Comparison of ENCODE assay signal across 2 cellular contexts in the genomic region with DNA sequence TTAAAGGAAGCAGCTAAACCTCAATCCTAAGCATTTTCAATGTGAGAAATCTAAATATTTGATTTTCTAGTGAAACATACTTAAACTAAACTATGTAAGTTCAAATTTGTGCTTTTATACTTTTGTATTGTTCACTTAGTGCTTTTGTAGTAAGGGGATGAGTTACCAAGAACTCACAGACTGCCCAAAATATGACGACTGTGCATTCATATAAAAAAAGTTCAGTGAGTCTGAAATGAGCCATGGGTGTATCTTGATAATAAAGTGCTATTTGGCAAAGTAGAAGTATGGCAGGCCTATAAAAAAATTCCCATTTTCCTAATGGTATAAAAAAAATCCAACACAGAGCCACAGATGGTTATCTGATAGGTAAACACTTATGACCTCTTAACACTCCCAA.
TF ChIP-seq lines count a peak whose summit lies in the region.

No MANE protein-coding gene starts in this region.

TF ChIP-seq in HepG2, 621 proteins besides CTCF, POLR2A, EP300 and RAD21 (continued from another document):
- TF ChIP-seq, protein P1, sequence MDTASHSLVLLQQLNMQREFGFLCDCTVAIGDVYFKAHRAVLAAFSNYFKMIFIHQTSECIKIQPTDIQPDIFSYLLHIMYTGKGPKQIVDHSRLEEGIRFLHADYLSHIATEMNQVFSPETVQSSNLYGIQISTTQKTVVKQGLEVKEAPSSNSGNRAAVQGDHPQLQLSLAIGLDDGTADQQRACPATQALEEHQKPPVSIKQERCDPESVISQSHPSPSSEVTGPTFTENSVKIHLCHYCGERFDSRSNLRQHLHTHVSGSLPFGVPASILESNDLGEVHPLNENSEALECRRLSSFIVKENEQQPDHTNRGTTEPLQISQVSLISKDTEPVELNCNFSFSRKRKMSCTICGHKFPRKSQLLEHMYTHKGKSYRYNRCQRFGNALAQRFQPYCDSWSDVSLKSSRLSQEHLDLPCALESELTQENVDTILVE (CRISPR knock-in tag; IDR thresholded peaks at IDR 0.05) = no peak
- TF ChIP-seq, protein P2, sequence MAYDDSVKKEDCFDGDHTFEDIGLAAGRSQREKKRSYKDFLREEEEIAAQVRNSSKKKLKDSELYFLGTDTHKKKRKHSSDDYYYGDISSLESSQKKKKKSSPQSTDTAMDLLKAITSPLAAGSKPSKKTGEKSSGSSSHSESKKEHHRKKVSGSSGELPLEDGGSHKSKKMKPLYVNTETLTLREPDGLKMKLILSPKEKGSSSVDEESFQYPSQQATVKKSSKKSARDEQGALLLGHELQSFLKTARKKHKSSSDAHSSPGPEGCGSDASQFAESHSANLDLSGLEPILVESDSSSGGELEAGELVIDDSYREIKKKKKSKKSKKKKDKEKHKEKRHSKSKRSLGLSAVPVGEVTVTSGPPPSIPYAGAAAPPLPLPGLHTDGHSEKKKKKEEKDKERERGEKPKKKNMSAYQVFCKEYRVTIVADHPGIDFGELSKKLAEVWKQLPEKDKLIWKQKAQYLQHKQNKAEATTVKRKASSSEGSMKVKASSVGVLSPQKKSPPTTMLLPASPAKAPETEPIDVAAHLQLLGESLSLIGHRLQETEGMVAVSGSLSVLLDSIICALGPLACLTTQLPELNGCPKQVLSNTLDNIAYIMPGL (CRISPR knock-in tag; IDR thresholded peaks at IDR 0.05; ENCODE audit: borderline replicate concordance in 1 of 2, low read depth in 1 of 2) = no peak
- TF ChIP-seq PHF5A (CRISPR knock-in tag; IDR thresholded peaks at IDR 0.05; ENCODE audit: low read depth, unreplicated experiment) (no peak), MAFK (conservative IDR thresholded peaks at IDR 0.05 in 1 of 2, IDR thresholded peaks at IDR 0.05 in 1 of 2; ENCODE audit: low read length in 2 of 2) (peak in 1 of 2 experiments; percentile 86; a peak in 3 of 4 replicates), SNRNP70 (IDR thresholded peaks at IDR 0.05; ENCODE audit: low read depth, low read length) (no peak), MAFF (IDR thresholded peaks at IDR 0.05; ENCODE audit: low read depth, low read length) (peak; percentile 82), ZNF451 (CRISPR knock-in tag; IDR thresholded peaks at IDR 0.05) (no peak), FOXA1 (IDR thresholded peaks at IDR 0.05) (no peak), FOXA1 (CRISPR knock-in tag; IDR thresholded peaks at IDR 0.05) (no peak)
- TF ChIP-seq, protein P3, sequence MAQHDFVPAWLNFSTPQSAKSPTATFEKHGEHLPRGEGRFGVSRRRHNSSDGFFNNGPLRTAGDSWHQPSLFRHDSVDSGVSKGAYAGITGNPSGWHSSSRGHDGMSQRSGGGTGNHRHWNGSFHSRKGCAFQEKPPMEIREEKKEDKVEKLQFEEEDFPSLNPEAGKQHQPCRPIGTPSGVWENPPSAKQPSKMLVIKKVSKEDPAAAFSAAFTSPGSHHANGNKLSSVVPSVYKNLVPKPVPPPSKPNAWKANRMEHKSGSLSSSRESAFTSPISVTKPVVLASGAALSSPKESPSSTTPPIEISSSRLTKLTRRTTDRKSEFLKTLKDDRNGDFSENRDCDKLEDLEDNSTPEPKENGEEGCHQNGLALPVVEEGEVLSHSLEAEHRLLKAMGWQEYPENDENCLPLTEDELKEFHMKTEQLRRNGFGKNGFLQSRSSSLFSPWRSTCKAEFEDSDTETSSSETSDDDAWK (CRISPR knock-in tag; IDR thresholded peaks at IDR 0.05) = no peak

TF ChIP-seq in K562, 482 proteins besides CTCF, POLR2A, EP300 and RAD21 (continued from another document):
- TF ChIP-seq, protein P4, sequence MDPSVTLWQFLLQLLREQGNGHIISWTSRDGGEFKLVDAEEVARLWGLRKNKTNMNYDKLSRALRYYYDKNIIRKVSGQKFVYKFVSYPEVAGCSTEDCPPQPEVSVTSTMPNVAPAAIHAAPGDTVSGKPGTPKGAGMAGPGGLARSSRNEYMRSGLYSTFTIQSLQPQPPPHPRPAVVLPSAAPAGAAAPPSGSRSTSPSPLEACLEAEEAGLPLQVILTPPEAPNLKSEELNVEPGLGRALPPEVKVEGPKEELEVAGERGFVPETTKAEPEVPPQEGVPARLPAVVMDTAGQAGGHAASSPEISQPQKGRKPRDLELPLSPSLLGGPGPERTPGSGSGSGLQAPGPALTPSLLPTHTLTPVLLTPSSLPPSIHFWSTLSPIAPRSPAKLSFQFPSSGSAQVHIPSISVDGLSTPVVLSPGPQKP (CRISPR knock-in tag; IDR thresholded peaks at IDR 0.05) = no peak
- TF ChIP-seq MAFG (tag; conservative IDR thresholded peaks at IDR 0.05) = no peak
- peak; percentile 63 for TF ChIP-seq ZNF316 (IDR thresholded peaks at IDR 0.05)
- TF ChIP-seq SLC30A9 (CRISPR knock-in tag; IDR thresholded peaks at IDR 0.05) = no peak
- TF ChIP-seq C11orf30 (IDR thresholded peaks at IDR 0.05; ENCODE audit: low read depth) = 0 out of 2 replicates have a peak, but pooled peaks have one; percentile 29
- no peak for TF ChIP-seq ZBED1 (IDR thresholded peaks at IDR 0.05)
